7 cellular contexts compared by ENCODE assay signal in genomic region chr9:121267689-121268597, GRCh38.
A peak's percentile ranks its signal among the peaks of the same experiment; 100 is the strongest.
DNase-seq lines count a peak whose midpoint lies in the region; ATAC-seq and TF ChIP-seq lines count a peak whose summit lies in the region.

Gene GSN, plus strand, starts transcription at chr9:121268162. Its CDS starts 33,810 bp downstream, at chr9:121301972.

- H3K4me3 ChIP-seq in endocrine pancreas (ENCODE audit: control insufficient read depth, insufficient read depth, low read length), result peak within 1 kb of the TSS; percentile 70

- H3K36me3 ChIP-seq in endocrine pancreas (ENCODE audit: control insufficient read depth, insufficient read depth, low read length), result no peaks in the 10 kb centered on the region

- peaks cover 4% of the 10 kb centered on the region for H3K4me1 ChIP-seq in endocrine pancreas (ENCODE audit: control insufficient read depth, insufficient read depth, low read length)

- no peak for TF ChIP-seq POLR2A in GM18505 (IDR thresholded peaks at IDR 0.05; ENCODE audit: borderline replicate concordance, extremely low read depth, insufficient read depth, insufficient read length)

- H3K9ac ChIP-seq in endocrine pancreas (ENCODE audit: control insufficient read depth, insufficient read depth, low read length), result peak within 1 kb of the TSS; percentile 48

- DNase-seq in NCI-H345 (lab: John Stamatoyannopoulos, UW) (peak; percentile 67), memory B cell (ENCODE audit: low spot score in 2 of 2) (peak; percentile 30 to 37)
- DNase-seq in activated CD8-positive, alpha-beta memory T cell treated with anti-CD3 and anti-CD28 coated beads for 4 hours (ENCODE audit: low read depth in 2 of 2), result peak; percentile 29 to 35
- peak; percentile 19 to 30 for DNase-seq in stimulated activated CD8-positive, alpha-beta memory T cell treated with anti-CD3 and anti-CD28 coated beads, Interleukin-15, amount 100 ng/mL, for 4 hours (ENCODE audit: low read depth in 2 of 2)

- H3K4me1 Mint-ChIP-seq in memory B cell, result peaks cover 27% of the 10 kb centered on the region

- H3K27me3 ChIP-seq in endocrine pancreas (ENCODE audit: control insufficient read depth, insufficient read depth, low read length), result no peaks in the 10 kb centered on the region

- H3K27me3 Mint-ChIP-seq in memory B cell, result no peaks in the 10 kb centered on the region

- H3K4me3 Mint-ChIP-seq in memory B cell, result peak within 1 kb of the TSS; percentile 82

- ATAC-seq in GM18505 (IDR thresholded peaks at IDR 0.05; ENCODE audit: unreplicated experiment), result peak; percentile 63
- ATAC-seq in HG02884 (IDR thresholded peaks at IDR 0.05; ENCODE audit: unreplicated experiment), result peak; percentile 57
- peak; percentile 86 for ATAC-seq in memory B cell (ENCODE audit: low read depth)

- H3K9me3 ChIP-seq in endocrine pancreas (ENCODE audit: control insufficient read depth, low read length), result no peaks in the 10 kb centered on the region

- H3K9me3 Mint-ChIP-seq in memory B cell, result no peaks in the 10 kb centered on the region

- H3K27ac Mint-ChIP-seq in memory B cell, result no peak within 1 kb of the TSS

- peaks cover 4% of the 10 kb centered on the region for H3K36me3 Mint-ChIP-seq in memory B cell

Comparison
In these comparisons a context has a peak if more than half of its experiments do, and no peak if none do; other contexts are left out.
1. Peak in every context shown above with its lines: DNase-seq, ATAC-seq and H3K4me3 ChIP-seq.